Comparison of ENCODE assay signal across 1 cellular context in genomic region chr14:93094121-93094918, GRCh38.
TF ChIP-seq lines count a peak whose summit lies in the region.

No MANE protein-coding gene starts in this region.

TF ChIP-seq in GM23338, 12 proteins besides CTCF, POLR2A, EP300 and RAD21:
- TF ChIP-seq JUNB (IDR thresholded peaks at IDR 0.05; ENCODE audit: unreplicated experiment) (no peak), ZNF331 (CRISPR knock-in tag; IDR thresholded peaks at IDR 0.05; ENCODE audit: low read depth) (no peak), ZNF462 (CRISPR knock-in tag; IDR thresholded peaks at IDR 0.05) (no peak), CREB1 (CRISPR knock-in tag; IDR thresholded peaks at IDR 0.05; ENCODE audit: low read depth) (no peak), EZH2phosphoT487 (IDR thresholded peaks at IDR 0.05; ENCODE audit: unreplicated experiment) (no peak), ETS1 (IDR thresholded peaks at IDR 0.05) (no peak), STAT1 (IDR thresholded peaks at IDR 0.05; ENCODE audit: unreplicated experiment) (no peak), POLR2AphosphoS5 (IDR thresholded peaks at IDR 0.05; ENCODE audit: low read depth) (no peak), ZNF114 (CRISPR knock-in tag; IDR thresholded peaks at IDR 0.05) (no peak), REST (IDR thresholded peaks at IDR 0.05; ENCODE audit: unreplicated experiment) (no peak), EZH2 (IDR thresholded peaks at IDR 0.05; ENCODE audit: low read depth, unreplicated experiment) (no peak), NANOG (IDR thresholded peaks at IDR 0.05; ENCODE audit: borderline replicate concordance) (no peak)
